In the genomic region with DNA sequence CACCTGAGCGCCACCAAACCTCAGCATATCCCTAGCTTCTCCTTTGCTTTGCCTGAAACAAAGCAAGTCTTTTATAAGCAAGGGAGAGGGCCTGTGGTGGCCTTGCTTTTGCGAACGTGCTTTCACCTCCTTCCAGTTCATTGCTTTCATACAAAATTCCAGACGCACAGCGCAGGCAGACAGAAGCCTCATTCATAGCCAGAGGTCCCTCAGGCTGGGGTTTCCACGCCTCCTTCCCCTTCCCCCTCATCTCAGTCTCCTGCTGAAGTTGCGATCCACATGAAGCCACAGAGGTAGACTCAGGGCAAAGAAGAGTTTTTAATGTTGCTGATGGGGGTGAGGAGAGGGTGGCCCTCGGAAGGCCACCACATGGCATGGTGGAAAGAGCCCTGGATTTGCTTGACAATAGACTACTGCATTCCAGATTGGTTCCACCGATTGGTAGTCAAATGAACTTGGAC, we compare ENCODE assay signal across 12 cellular contexts. TPM values are rescaled to one million over a fixed set of nuclear protein-coding genes. Genes with fewer than 3 reads are reported as not detected.
DNase-seq lines count a peak whose midpoint lies in the region; ATAC-seq and TF ChIP-seq lines count a peak whose summit lies in the region.
"Had no signal": no experiment of that assay in that cellular context is flagged by ENCODE, and none has a peak within 500 bp of the region (broad histone marks: within the 10 kb centered on the region; RNA-seq: fewer than 3 reads in every experiment).

No MANE protein-coding gene starts in this region.

- H3K36me3 Mint-ChIP-seq in chondrocyte (ENCODE audit: low read depth) (no peaks in the 10 kb centered on the region), mesothelial cell of epicardium (no peaks in the 10 kb centered on the region)
- H3K36me3 Mint-ChIP-seq: activated naive CD8-positive, alpha-beta T cell had no signal

- H3K27me3 ChIP-seq in Panc1 (ENCODE audit: control insufficient read depth, insufficient read depth, low read length) (no peaks in the 10 kb centered on the region), stomach (no peaks in the 10 kb centered on the region)

- TF ChIP-seq EP300 in stomach (IDR thresholded peaks at IDR 0.05): no peak

- TF ChIP-seq POLR2A in stomach (IDR thresholded peaks at IDR 0.05): no peak

- CTCF ChIA-PET in Panc1 (lab: Charles Lee): no interaction called here

- no peak for TF ChIP-seq CTCF in Panc1 (IDR thresholded peaks at IDR 0.05)
- no peak for TF ChIP-seq CTCF in chondrocyte (IDR thresholded peaks at IDR 0.05)
- TF ChIP-seq CTCF in mesothelial cell of epicardium (IDR thresholded peaks at IDR 0.05; ENCODE audit: unreplicated experiment): no peak
- no peak for TF ChIP-seq CTCF in stomach (IDR thresholded peaks at IDR 0.05)

- ATAC-seq in Panc1: no peak

- H3K27ac Mint-ChIP-seq in chondrocyte (ENCODE audit: unreplicated experiment) (peak overlapping the region; percentile 39), mesothelial cell of epicardium (peak overlapping the region; percentile 73)
- H3K27ac Mint-ChIP-seq: activated naive CD8-positive, alpha-beta T cell had no signal

- H3K4me3 ChIP-seq in Panc1 (ENCODE audit: low read depth in 2 of 2, low read length in 2 of 2): no peak overlapping the region
- H3K4me3 ChIP-seq in stomach: no peak overlapping the region

- intact Hi-C loops in Panc1 (cut with micrococcal nuclease; ENCODE audit: unreplicated experiment): no loop called here
- intact Hi-C loops in stomach (cut with DNase I; ENCODE audit: low total_unique reads): no loop called here

- POLR2A ChIA-PET in Panc1 (lab: Charles Lee): no interaction called here

- H3K36me3 ChIP-seq in Panc1 (ENCODE audit: control insufficient read depth, insufficient read depth, low read length) (no peaks in the 10 kb centered on the region), stomach (no peaks in the 10 kb centered on the region)

- H3K27me3 Mint-ChIP-seq in chondrocyte (ENCODE audit: low read depth) (no peaks in the 10 kb centered on the region), mesothelial cell of epicardium (ENCODE audit: low read depth) (no peaks in the 10 kb centered on the region)
- H3K27me3 Mint-ChIP-seq: activated naive CD8-positive, alpha-beta T cell had no signal

- no peaks in the 10 kb centered on the region for H3K9me3 ChIP-seq in Panc1 (ENCODE audit: control insufficient read depth, insufficient read depth, low read depth, low read length)
- H3K9me3 ChIP-seq in stomach: no peaks in the 10 kb centered on the region

- H3K27ac ChIP-seq in Panc1 (ENCODE audit: low read length): peak overlapping the region; percentile 75
- H3K27ac ChIP-seq in stomach: peak overlapping the region in 4 of 5 donors; percentile 26 to 90 (median 84)

- DNase-seq in Panc1 (ENCODE audit: low read depth, low spot score) (no peak), chondrocyte (ENCODE audit: low spot score) (no peak), mesothelial cell of epicardium (ENCODE audit: low spot score in 2 of 2, unreplicated experiment in 2 of 2) (no peak), stomach (no peak), DMS153 (lab: John Stamatoyannopoulos, UW) (no peak), SKM-1 (lab: John Stamatoyannopoulos, UW; ENCODE audit: unreplicated experiment) (no peak), NCI-H2029 (lab: John Stamatoyannopoulos, UW) (no peak), DMS 273 (lab: John Stamatoyannopoulos, UW; ENCODE audit: unreplicated experiment) (no peak)
- DNase-seq: activated CD4-positive, CD25-positive, alpha-beta regulatory T cell treated with anti-CD3 and anti-CD28 coated beads, Interleukin-2, amount 50 U/mL, for 72 hours; MV-4-11; T-helper 1 cell had no signal

- in situ Hi-C loops in Panc1 (cut with HindIII; ENCODE audit: low pct_unique_long_range_greater_than_20kb, low sequenced_read_pairs): no loop called here

- 63 to 76% (median 73%) methylated on average over 9 of the region's 9 CpGs for WGBS in stomach, 5 donors

- H3K4me3 Mint-ChIP-seq in chondrocyte (ENCODE audit: unreplicated experiment) (no peak overlapping the region), mesothelial cell of epicardium (no peak overlapping the region)
- H3K4me3 Mint-ChIP-seq: activated naive CD8-positive, alpha-beta T cell had no signal

- BruUV-seq in Panc1 (replicated peaks; lab: Mats Ljungman, UMichigan): no TSS peak

- H3K9me3 Mint-ChIP-seq in chondrocyte (ENCODE audit: low read depth): no peaks in the 10 kb centered on the region
- H3K9me3 Mint-ChIP-seq in mesothelial cell of epicardium: no peaks in the 10 kb centered on the region

- H3K4me1 Mint-ChIP-seq in chondrocyte (ENCODE audit: low read depth) (peaks cover 68% of the 10 kb centered on the region), mesothelial cell of epicardium (peaks cover 60% of the 10 kb centered on the region)

- peaks cover 27% of the 10 kb centered on the region for H3K4me1 ChIP-seq in Panc1 (ENCODE audit: control insufficient read depth, insufficient read depth, low read length)
- H3K4me1 ChIP-seq in stomach: peaks cover 31 to 82% (median 68%) of the 10 kb centered on the region in 4 donors

RNA-seq across cellular contexts. Expression of a gene that starts 59.4 kb away (rescaled TPM):
- total RNA-seq in Panc1 (2021; ENCODE audit: unreplicated experiment) (309 TPM), chondrocyte (56.5 to 75.3 TPM (median 70.2 TPM) in 3 replicates), mesothelial cell of epicardium (173 to 190 TPM (median 177 TPM) in 3 replicates), stomach (100 to 1,000 TPM in 3 of 5 donors, 10 to 100 TPM in 2; 51.3 to 204 (median 112) TPM)
- 366 TPM for polyA plus RNA-seq in Panc1 (2012; ENCODE audit: insufficient read length)
- 10 to 100 TPM; 38.2 to 76.2 (median 45.1) TPM for polyA plus RNA-seq in stomach
